Comparison of ENCODE assay signal across 1 cellular context in genomic region chrX:70755850-70756249, GRCh38.
TF ChIP-seq lines count a peak whose summit lies in the region.

No MANE protein-coding gene starts in this region.

TF ChIP-seq in SK-N-SH, 30 proteins besides CTCF, POLR2A, EP300 and RAD21 (continued from another document):
- TF ChIP-seq USF2 (IDR thresholded peaks at IDR 0.05; ENCODE audit: borderline replicate concordance, low read depth, low read length), result no peak
